ENCODE assay signal across 1 cellular context in the genomic region with DNA sequence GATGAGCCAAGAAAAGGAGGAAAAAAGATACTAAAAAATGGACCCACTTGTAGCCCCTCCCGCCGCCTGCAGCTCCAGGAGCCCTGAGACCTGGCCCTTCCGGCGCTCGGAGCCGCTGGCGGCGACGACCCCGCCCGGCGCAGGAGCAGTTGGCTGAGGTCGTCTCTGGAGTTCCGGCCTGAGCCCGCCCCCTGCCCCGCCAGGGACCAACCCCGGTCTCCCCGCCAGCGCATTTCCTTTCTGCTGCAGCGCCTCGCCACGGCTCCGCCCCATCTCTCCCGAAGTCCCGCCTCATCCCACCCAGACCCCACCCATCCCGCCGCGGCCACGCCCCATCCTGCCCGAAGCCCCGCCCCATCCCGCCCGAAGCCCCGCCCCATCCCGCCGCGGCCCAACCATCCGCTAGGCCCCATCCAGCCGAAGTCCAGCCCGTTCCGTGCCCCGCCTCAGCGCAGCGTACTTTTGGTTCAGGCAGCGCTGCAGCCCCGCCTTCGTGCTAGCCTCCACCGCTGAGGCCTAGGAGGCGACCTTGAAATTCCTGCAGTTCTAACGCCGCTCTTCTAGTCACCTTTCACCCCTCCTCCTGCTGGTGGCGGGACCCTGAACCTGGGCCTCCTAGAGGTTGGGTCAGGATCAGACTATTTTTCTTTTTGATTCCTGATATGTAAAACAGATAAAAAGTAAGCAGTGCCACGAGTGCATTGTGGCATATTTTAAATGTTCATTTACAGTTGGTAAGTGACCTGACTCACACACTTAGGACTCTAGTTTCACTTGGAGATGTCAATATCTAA.
TF ChIP-seq lines count a peak whose summit lies in the region.

A gene with protein sequence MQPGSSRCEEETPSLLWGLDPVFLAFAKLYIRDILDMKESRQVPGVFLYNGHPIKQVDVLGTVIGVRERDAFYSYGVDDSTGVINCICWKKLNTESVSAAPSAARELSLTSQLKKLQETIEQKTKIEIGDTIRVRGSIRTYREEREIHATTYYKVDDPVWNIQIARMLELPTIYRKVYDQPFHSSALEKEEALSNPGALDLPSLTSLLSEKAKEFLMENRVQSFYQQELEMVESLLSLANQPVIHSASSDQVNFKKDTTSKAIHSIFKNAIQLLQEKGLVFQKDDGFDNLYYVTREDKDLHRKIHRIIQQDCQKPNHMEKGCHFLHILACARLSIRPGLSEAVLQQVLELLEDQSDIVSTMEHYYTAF (minus strand): TSS at position 132 of the 794 bp plus-strand sequence. CDS start 590 bp downstream, outside the sequence.

TF ChIP-seq in HepG2, 621 proteins besides CTCF, POLR2A, EP300 and RAD21 (continued from another document and continues in another):
- TF ChIP-seq, protein P1, sequence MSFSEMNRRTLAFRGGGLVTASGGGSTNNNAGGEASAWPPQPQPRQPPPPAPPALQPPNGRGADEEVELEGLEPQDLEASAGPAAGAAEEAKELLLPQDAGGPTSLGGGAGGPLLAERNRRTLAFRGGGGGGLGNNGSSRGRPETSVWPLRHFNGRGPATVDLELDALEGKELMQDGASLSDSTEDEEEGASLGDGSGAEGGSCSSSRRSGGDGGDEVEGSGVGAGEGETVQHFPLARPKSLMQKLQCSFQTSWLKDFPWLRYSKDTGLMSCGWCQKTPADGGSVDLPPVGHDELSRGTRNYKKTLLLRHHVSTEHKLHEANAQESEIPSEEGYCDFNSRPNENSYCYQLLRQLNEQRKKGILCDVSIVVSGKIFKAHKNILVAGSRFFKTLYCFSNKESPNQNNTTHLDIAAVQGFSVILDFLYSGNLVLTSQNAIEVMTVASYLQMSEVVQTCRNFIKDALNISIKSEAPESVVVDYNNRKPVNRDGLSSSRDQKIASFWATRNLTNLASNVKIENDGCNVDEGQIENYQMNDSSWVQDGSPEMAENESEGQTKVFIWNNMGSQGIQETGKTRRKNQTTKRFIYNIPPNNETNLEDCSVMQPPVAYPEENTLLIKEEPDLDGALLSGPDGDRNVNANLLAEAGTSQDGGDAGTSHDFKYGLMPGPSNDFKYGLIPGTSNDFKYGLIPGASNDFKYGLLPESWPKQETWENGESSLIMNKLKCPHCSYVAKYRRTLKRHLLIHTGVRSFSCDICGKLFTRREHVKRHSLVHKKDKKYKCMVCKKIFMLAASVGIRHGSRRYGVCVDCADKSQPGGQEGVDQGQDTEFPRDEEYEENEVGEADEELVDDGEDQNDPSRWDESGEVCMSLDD (CRISPR knock-in tag; IDR thresholded peaks at IDR 0.05; ENCODE audit: borderline replicate concordance) = no peak
- TF ChIP-seq ZFP36L1 (CRISPR knock-in tag; IDR thresholded peaks at IDR 0.05) (0 out of 2 replicates have a peak, but pooled peaks have one; percentile 18), RXRB (CRISPR knock-in tag; IDR thresholded peaks at IDR 0.05; ENCODE audit: borderline replicate concordance) (peak; percentile 73), ZBTB20 (CRISPR knock-in tag; IDR thresholded peaks at IDR 0.05; ENCODE audit: borderline replicate concordance, low read depth) (no peak; the same call in 1 of the 2 replicates), ZNF256 (CRISPR knock-in tag; conservative IDR thresholded peaks at IDR 0.05) (no peak), ZBTB1 (CRISPR knock-in tag; IDR thresholded peaks at IDR 0.05; ENCODE audit: borderline replicate concordance) (no peak), TAF15 (IDR thresholded peaks at IDR 0.05; ENCODE audit: low read depth, low read length, poor library complexity, severe bottlenecking) (no peak), REPIN1 (CRISPR knock-in tag; IDR thresholded peaks at IDR 0.05; ENCODE audit: borderline replicate concordance, low read depth) (peak; percentile 59), ZNF788 (CRISPR knock-in tag; IDR thresholded peaks at IDR 0.05; ENCODE audit: borderline replicate concordance) (peak; percentile 61; the same call in 1 of the 2 replicates), NR2F2 (IDR thresholded peaks at IDR 0.05; ENCODE audit: borderline replicate concordance, low read depth) (peak; percentile 65; the same call in 1 of the 2 replicates), ZNF616 (CRISPR knock-in tag; IDR thresholded peaks at IDR 0.05; ENCODE audit: low read depth) (no peak), WIZ (CRISPR knock-in tag; IDR thresholded peaks at IDR 0.05) (no peak), ARHGAP35 (CRISPR knock-in tag; IDR thresholded peaks at IDR 0.05; ENCODE audit: borderline replicate concordance) (no peak), ZNF274 (CRISPR knock-in tag; IDR thresholded peaks at IDR 0.05) (no peak), MAFF (IDR thresholded peaks at IDR 0.05; ENCODE audit: low read depth, low read length) (no peak), RAD51 (IDR thresholded peaks at IDR 0.05; ENCODE audit: borderline replicate concordance) (no peak), KLF13 (CRISPR knock-in tag; IDR thresholded peaks at IDR 0.05) (no peak), ZNF235 (CRISPR knock-in tag; IDR thresholded peaks at IDR 0.05; ENCODE audit: borderline replicate concordance) (no peak), MED13 (CRISPR knock-in tag; IDR thresholded peaks at IDR 0.05) (no peak), DR1 (CRISPR knock-in tag; IDR thresholded peaks at IDR 0.05) (peak; percentile 61; the same call in 1 of the 2 replicates), ZFP62 (CRISPR knock-in tag; IDR thresholded peaks at IDR 0.05) (no peak), HCFC1 (IDR thresholded peaks at IDR 0.05; ENCODE audit: low read depth, low read length) (no peak), ZNF737 (CRISPR knock-in tag; IDR thresholded peaks at IDR 0.05; ENCODE audit: borderline replicate concordance) (no peak), ZNF781 (CRISPR knock-in tag; IDR thresholded peaks at IDR 0.05; ENCODE audit: borderline replicate concordance, not compliant biosample characterization) (no peak), ZNF839 (CRISPR knock-in tag; IDR thresholded peaks at IDR 0.05; ENCODE audit: borderline replicate concordance) (no peak), RNF2 (conservative IDR thresholded peaks at IDR 0.05; ENCODE audit: low read depth) (no peak)
- TF ChIP-seq, protein P2, sequence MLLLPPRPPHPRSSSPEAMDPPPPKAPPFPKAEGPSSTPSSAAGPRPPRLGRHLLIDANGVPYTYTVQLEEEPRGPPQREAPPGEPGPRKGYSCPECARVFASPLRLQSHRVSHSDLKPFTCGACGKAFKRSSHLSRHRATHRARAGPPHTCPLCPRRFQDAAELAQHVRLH (CRISPR knock-in tag; IDR thresholded peaks at IDR 0.05; ENCODE audit: borderline replicate concordance, low read depth) = peak; percentile 62; the same call in 1 of the 2 replicates
- TF ChIP-seq, protein P3, sequence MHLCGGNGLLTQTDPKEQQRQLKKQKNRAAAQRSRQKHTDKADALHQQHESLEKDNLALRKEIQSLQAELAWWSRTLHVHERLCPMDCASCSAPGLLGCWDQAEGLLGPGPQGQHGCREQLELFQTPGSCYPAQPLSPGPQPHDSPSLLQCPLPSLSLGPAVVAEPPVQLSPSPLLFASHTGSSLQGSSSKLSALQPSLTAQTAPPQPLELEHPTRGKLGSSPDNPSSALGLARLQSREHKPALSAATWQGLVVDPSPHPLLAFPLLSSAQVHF (CRISPR knock-in tag; IDR thresholded peaks at IDR 0.05) = no peak
- TF ChIP-seq, protein P4, sequence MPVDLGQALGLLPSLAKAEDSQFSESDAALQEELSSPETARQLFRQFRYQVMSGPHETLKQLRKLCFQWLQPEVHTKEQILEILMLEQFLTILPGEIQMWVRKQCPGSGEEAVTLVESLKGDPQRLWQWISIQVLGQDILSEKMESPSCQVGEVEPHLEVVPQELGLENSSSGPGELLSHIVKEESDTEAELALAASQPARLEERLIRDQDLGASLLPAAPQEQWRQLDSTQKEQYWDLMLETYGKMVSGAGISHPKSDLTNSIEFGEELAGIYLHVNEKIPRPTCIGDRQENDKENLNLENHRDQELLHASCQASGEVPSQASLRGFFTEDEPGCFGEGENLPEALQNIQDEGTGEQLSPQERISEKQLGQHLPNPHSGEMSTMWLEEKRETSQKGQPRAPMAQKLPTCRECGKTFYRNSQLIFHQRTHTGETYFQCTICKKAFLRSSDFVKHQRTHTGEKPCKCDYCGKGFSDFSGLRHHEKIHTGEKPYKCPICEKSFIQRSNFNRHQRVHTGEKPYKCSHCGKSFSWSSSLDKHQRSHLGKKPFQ (CRISPR knock-in tag; IDR thresholded peaks at IDR 0.05; ENCODE audit: insufficient replicate concordance) = no peak
- TF ChIP-seq, protein P5, sequence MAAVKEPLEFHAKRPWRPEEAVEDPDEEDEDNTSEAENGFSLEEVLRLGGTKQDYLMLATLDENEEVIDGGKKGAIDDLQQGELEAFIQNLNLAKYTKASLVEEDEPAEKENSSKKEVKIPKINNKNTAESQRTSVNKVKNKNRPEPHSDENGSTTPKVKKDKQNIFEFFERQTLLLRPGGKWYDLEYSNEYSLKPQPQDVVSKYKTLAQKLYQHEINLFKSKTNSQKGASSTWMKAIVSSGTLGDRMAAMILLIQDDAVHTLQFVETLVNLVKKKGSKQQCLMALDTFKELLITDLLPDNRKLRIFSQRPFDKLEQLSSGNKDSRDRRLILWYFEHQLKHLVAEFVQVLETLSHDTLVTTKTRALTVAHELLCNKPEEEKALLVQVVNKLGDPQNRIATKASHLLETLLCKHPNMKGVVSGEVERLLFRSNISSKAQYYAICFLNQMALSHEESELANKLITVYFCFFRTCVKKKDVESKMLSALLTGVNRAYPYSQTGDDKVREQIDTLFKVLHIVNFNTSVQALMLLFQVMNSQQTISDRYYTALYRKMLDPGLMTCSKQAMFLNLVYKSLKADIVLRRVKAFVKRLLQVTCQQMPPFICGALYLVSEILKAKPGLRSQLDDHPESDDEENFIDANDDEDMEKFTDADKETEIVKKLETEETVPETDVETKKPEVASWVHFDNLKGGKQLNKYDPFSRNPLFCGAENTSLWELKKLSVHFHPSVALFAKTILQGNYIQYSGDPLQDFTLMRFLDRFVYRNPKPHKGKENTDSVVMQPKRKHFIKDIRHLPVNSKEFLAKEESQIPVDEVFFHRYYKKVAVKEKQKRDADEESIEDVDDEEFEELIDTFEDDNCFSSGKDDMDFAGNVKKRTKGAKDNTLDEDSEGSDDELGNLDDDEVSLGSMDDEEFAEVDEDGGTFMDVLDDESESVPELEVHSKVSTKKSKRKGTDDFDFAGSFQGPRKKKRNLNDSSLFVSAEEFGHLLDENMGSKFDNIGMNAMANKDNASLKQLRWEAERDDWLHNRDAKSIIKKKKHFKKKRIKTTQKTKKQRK (IDR thresholded peaks at IDR 0.05; ENCODE audit: low read length) = no peak
- TF ChIP-seq, protein P6, sequence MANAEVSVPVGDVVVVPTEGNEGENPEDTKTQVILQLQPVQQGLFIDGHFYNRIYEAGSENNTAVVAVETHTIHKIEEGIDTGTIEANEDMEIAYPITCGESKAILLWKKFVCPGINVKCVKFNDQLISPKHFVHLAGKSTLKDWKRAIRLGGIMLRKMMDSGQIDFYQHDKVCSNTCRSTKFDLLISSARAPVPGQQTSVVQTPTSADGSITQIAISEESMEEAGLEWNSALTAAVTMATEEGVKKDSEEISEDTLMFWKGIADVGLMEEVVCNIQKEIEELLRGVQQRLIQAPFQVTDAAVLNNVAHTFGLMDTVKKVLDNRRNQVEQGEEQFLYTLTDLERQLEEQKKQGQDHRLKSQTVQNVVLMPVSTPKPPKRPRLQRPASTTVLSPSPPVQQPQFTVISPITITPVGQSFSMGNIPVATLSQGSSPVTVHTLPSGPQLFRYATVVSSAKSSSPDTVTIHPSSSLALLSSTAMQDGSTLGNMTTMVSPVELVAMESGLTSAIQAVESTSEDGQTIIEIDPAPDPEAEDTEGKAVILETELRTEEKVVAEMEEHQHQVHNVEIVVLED (CRISPR knock-in tag; IDR thresholded peaks at IDR 0.05; ENCODE audit: borderline replicate concordance) = peak; percentile 52
- TF ChIP-seq, protein P7, sequence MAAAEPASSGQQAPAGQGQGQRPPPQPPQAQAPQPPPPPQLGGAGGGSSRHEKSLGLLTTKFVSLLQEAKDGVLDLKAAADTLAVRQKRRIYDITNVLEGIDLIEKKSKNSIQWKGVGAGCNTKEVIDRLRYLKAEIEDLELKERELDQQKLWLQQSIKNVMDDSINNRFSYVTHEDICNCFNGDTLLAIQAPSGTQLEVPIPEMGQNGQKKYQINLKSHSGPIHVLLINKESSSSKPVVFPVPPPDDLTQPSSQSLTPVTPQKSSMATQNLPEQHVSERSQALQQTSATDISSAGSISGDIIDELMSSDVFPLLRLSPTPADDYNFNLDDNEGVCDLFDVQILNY (CRISPR knock-in tag; conservative IDR thresholded peaks at IDR 0.05) = no peak
- TF ChIP-seq, protein P8, sequence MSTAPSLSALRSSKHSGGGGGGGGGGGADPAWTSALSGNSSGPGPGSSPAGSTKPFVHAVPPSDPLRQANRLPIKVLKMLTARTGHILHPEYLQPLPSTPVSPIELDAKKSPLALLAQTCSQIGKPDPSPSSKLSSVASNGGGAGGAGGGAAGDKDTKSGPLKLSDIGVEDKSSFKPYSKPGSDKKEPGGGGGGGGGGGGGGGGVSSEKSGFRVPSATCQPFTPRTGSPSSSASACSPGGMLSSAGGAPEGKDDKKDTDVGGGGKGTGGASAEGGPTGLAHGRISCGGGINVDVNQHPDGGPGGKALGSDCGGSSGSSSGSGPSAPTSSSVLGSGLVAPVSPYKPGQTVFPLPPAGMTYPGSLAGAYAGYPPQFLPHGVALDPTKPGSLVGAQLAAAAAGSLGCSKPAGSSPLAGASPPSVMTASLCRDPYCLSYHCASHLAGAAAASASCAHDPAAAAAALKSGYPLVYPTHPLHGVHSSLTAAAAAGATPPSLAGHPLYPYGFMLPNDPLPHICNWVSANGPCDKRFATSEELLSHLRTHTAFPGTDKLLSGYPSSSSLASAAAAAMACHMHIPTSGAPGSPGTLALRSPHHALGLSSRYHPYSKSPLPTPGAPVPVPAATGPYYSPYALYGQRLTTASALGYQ (CRISPR knock-in tag; IDR thresholded peaks at IDR 0.05) = peak; percentile 26; the same call in 1 of the 2 replicates
